8 cellular contexts compared by ENCODE assay signal in genomic region chr3:141311170-141311495, GRCh38. TPM values are rescaled to one million over a fixed set of nuclear protein-coding genes. Genes with fewer than 3 reads are reported as not detected.
DNase-seq lines count a peak whose midpoint lies in the region; ATAC-seq, FAIRE-seq and TF ChIP-seq lines count a peak whose summit lies in the region.

No MANE protein-coding gene starts in this region.

- H3K27ac ChIP-seq in KOPT-K1 (ENCODE audit: low read depth, low read length, poor library complexity, severe bottlenecking) (peak overlapping the region; percentile 84), coronary artery (peak overlapping the region; percentile 67 to 86)

- TF ChIP-seq CTCF in BE2C (IDR thresholded peaks at IDR 0.05; ENCODE audit: low read depth, low read length) (no peak), coronary artery (IDR thresholded peaks at IDR 0.05) (no peak)

- no peak for ATAC-seq in natural killer cell treated with Interleukin-12 subunit alpha and Interleukin-12 subunit beta and Interleukin-15 and Interleukin-18, amount 100 ng/mL, for 72 hours
- ATAC-seq in GM19452 (IDR thresholded peaks at IDR 0.05; ENCODE audit: unreplicated experiment) (no peak), HG03521 (IDR thresholded peaks at IDR 0.05; ENCODE audit: unreplicated experiment) (no peak)

- H3K27me3 Mint-ChIP-seq in natural killer cell treated with Interleukin-12 subunit alpha and Interleukin-12 subunit beta and Interleukin-15 and Interleukin-18, amount 100 ng/mL, for 72 hours = no peaks in the 10 kb centered on the region

- no peaks in the 10 kb centered on the region for H3K36me3 ChIP-seq in BE2C
- H3K36me3 ChIP-seq in KOPT-K1 (ENCODE audit: insufficient read depth, low read length) = no peaks in the 10 kb centered on the region

- H3K27ac Mint-ChIP-seq in natural killer cell treated with Interleukin-12 subunit alpha and Interleukin-12 subunit beta and Interleukin-15 and Interleukin-18, amount 100 ng/mL, for 72 hours = peak overlapping the region; percentile 91 to 97

- H3K4me3 Mint-ChIP-seq in natural killer cell treated with Interleukin-12 subunit alpha and Interleukin-12 subunit beta and Interleukin-15 and Interleukin-18, amount 100 ng/mL, for 72 hours = peak overlapping the region; percentile 96

- H3K27me3 ChIP-seq in BE2C = no peaks in the 10 kb centered on the region

- H3K9me3 Mint-ChIP-seq in natural killer cell treated with Interleukin-12 subunit alpha and Interleukin-12 subunit beta and Interleukin-15 and Interleukin-18, amount 100 ng/mL, for 72 hours = no peaks in the 10 kb centered on the region

- H3K9me3 ChIP-seq in BE2C (no peaks in the 10 kb centered on the region), KOPT-K1 (ENCODE audit: insufficient read depth, low read length, poor library complexity, severe bottlenecking) (no peaks in the 10 kb centered on the region)

- no peak for DNase-seq in BE2C
- no peak for DNase-seq in coronary artery (ENCODE audit: low spot score)
- peak; percentile 61 for DNase-seq in natural killer cell treated with Interleukin-12 subunit alpha and Interleukin-12 subunit beta and Interleukin-15 and Interleukin-18, amount 100 ng/mL, for 72 hours (ENCODE audit: low spot score)
- no peak for DNase-seq in middle frontal gyrus (ENCODE audit: extremely low spot score, low spot score)
- DNase-seq in urothelium cell line (ENCODE audit: low spot score) = no peak

- H3K4me1 ChIP-seq in BE2C = peaks cover 8% of the 10 kb centered on the region

- no peak for FAIRE-seq in urothelium cell line (lab: Jason Lieb, UNC)

- H3K4me1 Mint-ChIP-seq in natural killer cell treated with Interleukin-12 subunit alpha and Interleukin-12 subunit beta and Interleukin-15 and Interleukin-18, amount 100 ng/mL, for 72 hours (ENCODE audit: low read depth in 2 of 2) = peaks cover 32 to 36% of the 10 kb centered on the region in 2 donors

- no peaks in the 10 kb centered on the region for H3K36me3 Mint-ChIP-seq in natural killer cell treated with Interleukin-12 subunit alpha and Interleukin-12 subunit beta and Interleukin-15 and Interleukin-18, amount 100 ng/mL, for 72 hours

- H3K4me3 ChIP-seq in BE2C (ENCODE audit: low read depth, low read length) (peak overlapping the region; percentile 95), coronary artery (peak overlapping the region; percentile 83)

RNA-seq across cellular contexts. Expression of gene ZBTB38, which starts 57.2 kb away (rescaled TPM):
- 45.6 TPM for polyA plus RNA-seq in BE2C (2012; ENCODE audit: insufficient read depth, insufficient read length, low read depth)
- total RNA-seq in natural killer cell treated with Interleukin-12 subunit alpha and Interleukin-12 subunit beta and Interleukin-15 and Interleukin-18, amount 100 ng/mL, for 72 hours = 10 to 100 TPM; 24.5 to 29.5 TPM
